Comparison of ENCODE assay signal across 8 cellular contexts in genomic region chr3:185937689-185938374, GRCh38. TPM values are rescaled to one million over a fixed set of nuclear protein-coding genes. Genes with fewer than 3 reads are reported as not detected.
DNase-seq lines count a peak whose midpoint lies in the region; ATAC-seq, FAIRE-seq and TF ChIP-seq lines count a peak whose summit lies in the region.

TRA2B (minus strand) TSS chr3:185938014; CDS start chr3:185937860, 154 bp downstream.

- DNase-seq in AG09309 (ENCODE audit: low read depth) (peak; percentile 88), NCI-H2227 treated with DMSO at 0.1 percent for 48 hours (lab: John Stamatoyannopoulos, UW) (peak; percentile 93), bronchial epithelial cell (ENCODE audit: low read depth) (peak; percentile 92), iPS-NIHi11 (ENCODE audit: low spot score) (peak; percentile 96), smooth muscle cell (lab: John Stamatoyannopoulos, UW; ENCODE audit: unreplicated experiment) (peak; percentile 92)

- H3K36me3 ChIP-seq in bronchial epithelial cell (ENCODE audit: control insufficient read depth, insufficient read depth, low read length) (peaks cover 1% of the 10 kb centered on the region), smooth muscle cell (ENCODE audit: low read depth) (no peaks in the 10 kb centered on the region)

- no peaks in the 10 kb centered on the region for H3K27me3 ChIP-seq in bronchial epithelial cell (ENCODE audit: control insufficient read depth, insufficient read depth, low read length)
- H3K27me3 ChIP-seq in smooth muscle cell (ENCODE audit: low read depth), result no peaks in the 10 kb centered on the region

- H3K4me3 ChIP-seq in AG09309 (ENCODE audit: control insufficient read depth, low read depth, low read length) (peak within 1 kb of the TSS; percentile 76), WI38 (ENCODE audit: low read depth, low read length) (peak within 1 kb of the TSS; percentile 100), bronchial epithelial cell (ENCODE audit: low read depth, low read length) (peak within 1 kb of the TSS; percentile 100), smooth muscle cell (peak within 1 kb of the TSS; percentile 93)

- TF ChIP-seq CTCF in AG09309 (IDR thresholded peaks at IDR 0.05; ENCODE audit: control insufficient read depth, insufficient read depth, low read depth, low read length, missing control alignments), result no peak
- TF ChIP-seq CTCF in WI38 (IDR thresholded peaks at IDR 0.05; ENCODE audit: low read depth, low read length), result no peak
- TF ChIP-seq CTCF in bronchial epithelial cell (IDR thresholded peaks at IDR 0.05; ENCODE audit: insufficient read depth, low read length, severe bottlenecking), result peak; percentile 22
- no peak for TF ChIP-seq CTCF in smooth muscle cell (IDR thresholded peaks at IDR 0.05; ENCODE audit: borderline replicate concordance, insufficient read depth, poor library complexity, severe bottlenecking)

- 2% methylated on average over 53 of the region's 55 CpGs for WGBS in smooth muscle cell (ENCODE audit: low lambda C conversion rate)

- ATAC-seq in GM18909 (IDR thresholded peaks at IDR 0.05; ENCODE audit: poor library complexity, unreplicated experiment), result peak; percentile 93
- ATAC-seq in HG03175 (IDR thresholded peaks at IDR 0.05; ENCODE audit: unreplicated experiment), result peak; percentile 93

- peak within 1 kb of the TSS; percentile 85 for H2AFZ ChIP-seq in smooth muscle cell (ENCODE audit: low read depth)

- peaks cover 49% of the 10 kb centered on the region for H4K20me1 ChIP-seq in smooth muscle cell (ENCODE audit: low read depth)

- peaks cover 4% of the 10 kb centered on the region for H3F3A ChIP-seq in smooth muscle cell (ENCODE audit: low read depth)

- FAIRE-seq in bronchial epithelial cell (lab: Jason Lieb, UNC), result no peak

- H3K9ac ChIP-seq in smooth muscle cell (ENCODE audit: low read depth), result peak within 1 kb of the TSS; percentile 100

- H3K27ac ChIP-seq in smooth muscle cell (ENCODE audit: low read depth), result peak within 1 kb of the TSS; percentile 100

- peaks cover 19% of the 10 kb centered on the region for H3K4me1 ChIP-seq in smooth muscle cell (ENCODE audit: low read depth)

- peaks cover 49% of the 10 kb centered on the region for H3K79me2 ChIP-seq in smooth muscle cell (ENCODE audit: low read depth)

- H3K4me2 ChIP-seq in smooth muscle cell, result peak within 1 kb of the TSS; percentile 97

- no peaks in the 10 kb centered on the region for H3K9me3 ChIP-seq in smooth muscle cell (replicated peaks; ENCODE audit: low read depth)

RNA-seq across cellular contexts. Expression of gene TRA2B, which starts in this region (rescaled TPM):
- 192 and 202 TPM in 2 replicates for total RNA-seq in bronchial epithelial cell
- total RNA-seq in smooth muscle cell, result 260 and 265 TPM in 2 replicates
- polyA plus RNA-seq in smooth muscle cell, result 119 and 135 TPM in 2 replicates

Comparison
In these comparisons a context has a peak if more than half of its experiments do, and no peak if none do; other contexts are left out.
1. Peak in every context shown above with its lines: DNase-seq, ATAC-seq, H3K4me3 ChIP-seq and H3K27ac ChIP-seq.